In genomic region chr4:59612235-59612634, GRCh38 we compare ENCODE assay signal across 15 cellular contexts.
DNase-seq lines count a peak whose midpoint lies in the region; ATAC-seq and TF ChIP-seq lines count a peak whose summit lies in the region.
"Had no signal": no experiment of that assay in that cellular context is flagged by ENCODE, and none has a peak within 500 bp of the region (broad histone marks: within the 10 kb centered on the region; RNA-seq: fewer than 3 reads in every experiment).

No MANE protein-coding gene starts in this region.

- H3K4me3 ChIP-seq in NB4 (ENCODE audit: low read depth, low read length) (no peak overlapping the region), cardiac fibroblast (replicated peaks in 1 of 2; ENCODE audit: low read depth in 2 of 2, low read length in 2 of 2) (no peak overlapping the region), lung (no peak overlapping the region), SJCRH30 (no peak overlapping the region)
- H3K4me3 ChIP-seq: cardiac muscle cell, suprapubic skin had no signal

- H3K36me3 ChIP-seq in lung (ENCODE audit: control insufficient read depth in 2 of 2, insufficient read depth in 2 of 2, low read length in 2 of 2) (no peaks in the 10 kb centered on the region), SJCRH30 (no peaks in the 10 kb centered on the region)
- H3K36me3 ChIP-seq: cardiac muscle cell, suprapubic skin had no signal

- no peak overlapping the region for H3K27ac ChIP-seq in lung (ENCODE audit: low read depth in 1 of 2, low read length in 1 of 2)
- H3K27ac ChIP-seq in SJCRH30, result no peak overlapping the region
- H3K27ac ChIP-seq: cardiac muscle cell, suprapubic skin had no signal

- 35 to 58% methylated on average over 1 of the region's 1 CpG for WGBS in lung, 2 donors

- TF ChIP-seq CTCF in NB4 (IDR thresholded peaks at IDR 0.05; ENCODE audit: low read depth, low read length) (no peak), cardiac fibroblast (IDR thresholded peaks at IDR 0.05; ENCODE audit: low read depth, low read length) (no peak), lung (IDR thresholded peaks at IDR 0.05; ENCODE audit: control extremely low read depth, extremely low read depth) (no peak), GM13976 (IDR thresholded peaks at IDR 0.05; ENCODE audit: borderline replicate concordance, control extremely low read depth, extremely low read depth, insufficient read depth, missing control alignments) (no peak)

- peak; percentile 50 for ATAC-seq in lung (ENCODE audit: insufficient read depth, low FRiP score)
- ATAC-seq in GM18870 (IDR thresholded peaks at IDR 0.05; ENCODE audit: unreplicated experiment), result no peak
- ATAC-seq: CD8-positive, alpha-beta T cell had no signal

- in situ Hi-C loops in GM13976 (cut with MboI; ENCODE audit: low sequenced_read_pairs, unreplicated experiment), result no loop called here

- H3K4me1 ChIP-seq in lung (ENCODE audit: control insufficient read depth in 2 of 2, insufficient read depth in 2 of 2, low read length in 2 of 2), result peaks cover 0 to 3% of the 10 kb centered on the region in 2 donors
- H3K4me1 ChIP-seq in SJCRH30, result no peaks in the 10 kb centered on the region
- H3K4me1 ChIP-seq: suprapubic skin had no signal

- TF ChIP-seq POLR2A in NB4 (IDR thresholded peaks at IDR 0.05; ENCODE audit: extremely low read depth, insufficient read length), result no peak

- H3K27me3 ChIP-seq in lung (ENCODE audit: control insufficient read depth, insufficient read depth) (no peaks in the 10 kb centered on the region), SJCRH30 (no peaks in the 10 kb centered on the region)
- H3K27me3 ChIP-seq: cardiac muscle cell, suprapubic skin had no signal

- peak; percentile 20 for DNase-seq in CD1c-positive myeloid dendritic cell (ENCODE audit: extremely low spot score)
- DNase-seq in NB4 (ENCODE audit: low read depth), result peak; percentile 15
- peak; percentile 49 to 94 for DNase-seq in cardiac fibroblast (ENCODE audit: low read depth in 2 of 2)
- no peak for DNase-seq in lung (ENCODE audit: low spot score)
- no peak for DNase-seq in SJCRH30
- no peak for DNase-seq in GM13976 (ENCODE audit: low spot score)
- DNase-seq in activated CD8-positive, alpha-beta memory T cell treated with anti-CD3 and anti-CD28 coated beads for 24 hours, result no peak
- DNase-seq: activated T-cell treated with anti-CD3 and anti-CD28 coated beads for 4 hours; CD8-positive, alpha-beta T cell; NCI-H1105 treated with DMSO at 0.1 percent for 48 hours; occipital lobe; T1000 had no signal

- H3K9me3 ChIP-seq in lung (ENCODE audit: control insufficient read depth in 2 of 2, insufficient read depth in 1 of 2, low read length in 1 of 2) (no peaks in the 10 kb centered on the region), SJCRH30 (replicated peaks) (no peaks in the 10 kb centered on the region)
- H3K9me3 ChIP-seq: suprapubic skin had no signal

Comparison
In these comparisons a context has a peak if more than half of its experiments do, and no peak if none do; other contexts are left out.
1. DNase-seq: peak in CD1c-positive myeloid dendritic cell (single experiment), NB4 (single experiment) and cardiac fibroblast (2 of 2); none in lung (single experiment), SJCRH30 (0 of 2), GM13976 (single experiment) and activated CD8-positive, alpha-beta memory T cell treated with anti-CD3 and anti-CD28 coated beads for 24 hours (single experiment).